8 cellular contexts compared by ENCODE assay signal in genomic region chr17:9240659-9241370, GRCh38.
A peak's percentile ranks its signal among the peaks of the same experiment; 100 is the strongest.
DNase-seq lines count a peak whose midpoint lies in the region; ATAC-seq, FAIRE-seq and TF ChIP-seq lines count a peak whose summit lies in the region.

No MANE protein-coding gene starts in this region.

- H3K9me3 Mint-ChIP-seq in central memory CD8-positive, alpha-beta T cell = no peaks in the 10 kb centered on the region

- H2AFZ ChIP-seq in HepG2 (ENCODE audit: low read length) (no peak overlapping the region), PC-9 (no peak overlapping the region)

- H3K27ac Mint-ChIP-seq in central memory CD8-positive, alpha-beta T cell (ENCODE audit: low read depth) = peak overlapping the region; percentile 70

- no peak for TF ChIP-seq EP300 in HepG2 (IDR thresholded peaks at IDR 0.05; ENCODE audit: low read depth in 2 of 2, low read length in 2 of 2)
- TF ChIP-seq EP300 in HepG2 (CRISPR knock-in tag; IDR thresholded peaks at IDR 0.05; ENCODE audit: borderline replicate concordance) = no peak

- no peak for FAIRE-seq in HepG2 (lab: Jason Lieb, UNC)

- H3K4me3 ChIP-seq in HepG2 (replicated peaks in 1 of 3; ENCODE audit: insufficient read depth in 1 of 3, low read depth in 2 of 3, low read length in 3 of 3) = peak overlapping the region in 1 of 3 experiments; percentile 26; a peak in 1 of 6 replicates
- peak overlapping the region in 4 of 5 donors; percentile 53 to 67 (median 57) for H3K4me3 ChIP-seq in subcutaneous abdominal adipose tissue (ENCODE audit: low read depth in 1 of 5, low read length in 5 of 5)
- no peak overlapping the region for H3K4me3 ChIP-seq in PC-9

- POLR2A ChIA-PET in HepG2 (lab: Yijun Ruan, JAX) (no interaction called here), PC-9 (lab: Charles Lee; ENCODE audit: unreplicated experiment) (no interaction called here)

- in situ Hi-C loops in HepG2 (cut with HindIII; ENCODE audit: extremely low pct_ligation_motif_present, low pct_unique_long_range_greater_than_20kb) = no loop called here

- BruUV-seq in HepG2 (replicated peaks; lab: Mats Ljungman, UMichigan) = no TSS peak
- BruUV-seq in PC-9 (replicated peaks; lab: Mats Ljungman, UMichigan) = no TSS peak

- H3K27ac ChIP-seq in HepG2 (ENCODE audit: extremely low read length, insufficient read depth, low read length) = no peak overlapping the region
- H3K27ac ChIP-seq in subcutaneous abdominal adipose tissue (ENCODE audit: low read depth, low read length) = peak overlapping the region; percentile 94
- H3K27ac ChIP-seq in foreskin keratinocyte = no peak overlapping the region
- no peak overlapping the region for H3K27ac ChIP-seq in PC-9

- no peak for ATAC-seq in central memory CD8-positive, alpha-beta T cell (replicated peaks; ENCODE audit: extremely low read depth, poor library complexity, severe bottlenecking)
- ATAC-seq in HepG2 (peak; percentile 14), foreskin keratinocyte (no peak)

- no CpG with 5 or more reads among the region's 17 CpGs for WGBS in HepG2 (ENCODE audit: low lambda C conversion rate)

- H3K36me3 Mint-ChIP-seq in central memory CD8-positive, alpha-beta T cell (ENCODE audit: insufficient read depth) = peaks cover 7% of the 10 kb centered on the region

- H3K36me3 ChIP-seq in HepG2 (replicated peaks in 1 of 2; ENCODE audit: control insufficient read depth in 1 of 2, insufficient read depth in 2 of 2, low read length in 2 of 2) = no peaks in the 10 kb centered on the region
- no peaks in the 10 kb centered on the region for H3K36me3 ChIP-seq in subcutaneous abdominal adipose tissue (ENCODE audit: control insufficient read depth in 5 of 5, insufficient read depth in 5 of 5, low read length in 5 of 5)
- H3K36me3 ChIP-seq in PC-9 (ENCODE audit: low read depth) = no peaks in the 10 kb centered on the region

- H3K9ac ChIP-seq in HepG2 (ENCODE audit: insufficient read depth, low read depth, low read length) (peak overlapping the region; percentile 58), subcutaneous abdominal adipose tissue (ENCODE audit: low read length in 5 of 5) (peak overlapping the region in 4 of 5 donors; percentile 62 to 80 (median 76))

- TF ChIP-seq CTCF in HepG2 (CRISPR knock-in tag; IDR thresholded peaks at IDR 0.05) (no peak), foreskin keratinocyte (conservative IDR thresholded peaks at IDR 0.05) (no peak), PC-9 (conservative IDR thresholded peaks at IDR 0.05) (no peak)

- H3K4me1 ChIP-seq in HepG2 (ENCODE audit: insufficient read depth, low read length) (peaks cover 48% of the 10 kb centered on the region), subcutaneous abdominal adipose tissue (ENCODE audit: control insufficient read depth in 5 of 5, insufficient read depth in 5 of 5, low read length in 5 of 5) (peaks cover 6 to 70% (median 55%) of the 10 kb centered on the region in 5 donors), foreskin keratinocyte (no peaks in the 10 kb centered on the region), PC-9 (replicated peaks; ENCODE audit: insufficient read depth) (no peaks in the 10 kb centered on the region)

- no peaks in the 10 kb centered on the region for H3K9me3 ChIP-seq in HepG2 (ENCODE audit: low read length)
- peaks cover 0 to 3% (median 0%) of the 10 kb centered on the region in 5 donors for H3K9me3 ChIP-seq in subcutaneous abdominal adipose tissue (ENCODE audit: control insufficient read depth in 5 of 5, low read length in 5 of 5)
- no peaks in the 10 kb centered on the region for H3K9me3 ChIP-seq in PC-9 (ENCODE audit: insufficient read depth, low read depth)

- CTCF ChIA-PET in HepG2 (lab: Yijun Ruan, JAX; ENCODE audit: low intra/inter-chr PET ratio, low total read pairs) (no interaction called here), PC-9 (lab: Charles Lee) (no interaction called here)

- no peaks in the 10 kb centered on the region for H3F3A ChIP-seq in PC-9 (ENCODE audit: insufficient read depth, low read depth)

- no peak for TF ChIP-seq POLR2A in HepG2 (IDR thresholded peaks at IDR 0.05; ENCODE audit: insufficient read depth in 1 of 2, low read depth in 2 of 2, low read length in 2 of 2)

- H3K4me2 ChIP-seq in HepG2 (ENCODE audit: low read depth, low read length) (peak overlapping the region; percentile 54), PC-9 (no peak overlapping the region)

- H3K27me3 Mint-ChIP-seq in central memory CD8-positive, alpha-beta T cell = no peaks in the 10 kb centered on the region

- DNase-seq in SHP77 (lab: John Stamatoyannopoulos, UW) (peak; percentile 31 to 53), SHP77 treated with DMSO at 0.1 percent for 48 hours (lab: John Stamatoyannopoulos, UW) (no peak), HepG2 (ENCODE audit: low spot score) (peak; percentile 35), GDM1 (lab: John Stamatoyannopoulos, UW) (no peak), foreskin keratinocyte (no peak), PC-9 (no peak)
- no peak for DNase-seq in central memory CD8-positive, alpha-beta T cell (ENCODE audit: low spot score in 2 of 2)

- H3K27me3 ChIP-seq in HepG2 (ENCODE audit: control insufficient read depth in 1 of 2, insufficient read depth in 2 of 2, low read length in 2 of 2) = peaks cover 0 to 4% of the 10 kb centered on the region in 2 experiments; a peak in 1 of 5 replicates
- no peaks in the 10 kb centered on the region for H3K27me3 ChIP-seq in subcutaneous abdominal adipose tissue (ENCODE audit: control insufficient read depth in 5 of 5, insufficient read depth in 4 of 5, low read length in 5 of 5)
- H3K27me3 ChIP-seq in foreskin keratinocyte = peaks cover 14% of the 10 kb centered on the region
- H3K27me3 ChIP-seq in PC-9 (ENCODE audit: insufficient read depth, low read depth) = no peaks in the 10 kb centered on the region

- no peaks in the 10 kb centered on the region for H3K9me2 ChIP-seq in PC-9 (ENCODE audit: insufficient read depth)

- peak overlapping the region; percentile 73 for H3K4me3 Mint-ChIP-seq in central memory CD8-positive, alpha-beta T cell

- H3K4me1 Mint-ChIP-seq in central memory CD8-positive, alpha-beta T cell = peaks cover 11% of the 10 kb centered on the region

- H3K79me2 ChIP-seq in HepG2 (ENCODE audit: insufficient read depth, low read length) (no peaks in the 10 kb centered on the region), PC-9 (ENCODE audit: low read depth) (no peaks in the 10 kb centered on the region)

- H4K20me1 ChIP-seq in HepG2 (ENCODE audit: insufficient read depth, low read length) = no peaks in the 10 kb centered on the region
- H4K20me1 ChIP-seq in PC-9 (ENCODE audit: insufficient read depth) = no peaks in the 10 kb centered on the region

- intact Hi-C loops in HepG2 (cut with micrococcal nuclease; ENCODE audit: unreplicated experiment) = no loop called here
- intact Hi-C loops in PC-9 (cut with micrococcal nuclease; ENCODE audit: unreplicated experiment) = no loop called here

- TF ChIP-seq RAD21 in HepG2 (CRISPR knock-in tag; IDR thresholded peaks at IDR 0.05) = no peak

TF ChIP-seq in HepG2, 621 proteins besides CTCF, POLR2A, EP300 and RAD21 (continues in another document):
- TF ChIP-seq ZNF12 (CRISPR knock-in tag; IDR thresholded peaks at IDR 0.05) (no peak), PATZ1 (CRISPR knock-in tag; IDR thresholded peaks at IDR 0.05) (0 out of 2 replicates have a peak, but pooled peaks have one; percentile 28), MTERF4 (CRISPR knock-in tag; IDR thresholded peaks at IDR 0.05) (no peak), NRL (CRISPR knock-in tag; IDR thresholded peaks at IDR 0.05; ENCODE audit: borderline replicate concordance) (0 out of 2 replicates have a peak, but pooled peaks have one; percentile 53), KDM2A (CRISPR knock-in tag; IDR thresholded peaks at IDR 0.05; ENCODE audit: borderline replicate concordance, low read depth) (0 out of 2 replicates have a peak, but pooled peaks have one; percentile 16)

Comparison
In these comparisons a context has a peak if more than half of its experiments do, and no peak if none do; other contexts are left out.
1. DNase-seq: peak in SHP77 (2 of 2) and HepG2 (single experiment); none in SHP77 treated with DMSO at 0.1 percent for 48 hours (single experiment), central memory CD8-positive, alpha-beta T cell (0 of 2), GDM1 (single experiment), foreskin keratinocyte (0 of 2) and PC-9 (0 of 2).